In the genomic region with DNA sequence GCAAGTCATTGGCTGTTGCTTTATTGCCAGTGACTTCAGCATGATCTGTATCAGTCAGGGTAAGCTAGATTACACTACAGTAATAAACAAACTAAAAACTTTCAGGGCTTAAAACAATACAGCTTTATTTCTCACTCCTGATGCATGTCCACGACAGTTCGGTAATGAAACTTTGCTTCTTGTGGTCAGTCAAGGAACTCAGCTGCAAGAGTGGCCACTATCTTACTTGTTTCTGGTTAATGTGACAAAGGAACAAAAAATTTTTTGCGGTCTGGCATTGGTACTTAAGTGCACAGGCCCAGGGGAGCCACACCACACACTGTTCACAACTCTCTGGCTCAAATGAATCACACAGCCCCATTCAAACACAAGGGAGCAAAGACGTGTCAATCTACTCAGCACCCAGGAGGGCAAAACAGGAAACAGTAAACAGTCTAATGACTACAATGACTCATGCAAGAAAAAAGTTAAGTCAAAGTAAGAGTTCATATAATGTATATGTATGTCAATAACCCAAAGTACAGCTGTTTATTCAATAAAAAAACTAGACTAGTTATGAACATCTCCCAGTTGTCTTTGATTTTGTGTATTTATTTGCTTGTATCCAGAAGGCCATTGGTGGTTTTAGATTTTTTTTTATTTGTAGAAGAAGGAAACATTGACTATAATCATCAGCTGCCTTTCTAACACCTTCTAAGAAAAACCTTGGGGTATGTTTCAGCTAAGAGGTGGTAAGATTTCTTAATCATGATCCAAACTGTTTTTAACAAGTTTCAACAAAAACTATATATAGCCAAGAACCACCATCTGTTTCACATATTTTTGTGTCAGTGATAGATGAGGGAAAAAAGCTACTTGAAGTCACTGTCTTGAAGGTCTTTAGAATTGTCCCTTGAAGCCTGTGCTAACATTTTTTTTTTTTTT, we compare ENCODE assay signal across 1 cellular context.
TF ChIP-seq lines count a peak whose summit lies in the region.

No MANE protein-coding gene starts in this region.

TF ChIP-seq in HEK293, 187 proteins besides CTCF, POLR2A, EP300 and RAD21 (continued from another document):
- TF ChIP-seq, protein P1, sequence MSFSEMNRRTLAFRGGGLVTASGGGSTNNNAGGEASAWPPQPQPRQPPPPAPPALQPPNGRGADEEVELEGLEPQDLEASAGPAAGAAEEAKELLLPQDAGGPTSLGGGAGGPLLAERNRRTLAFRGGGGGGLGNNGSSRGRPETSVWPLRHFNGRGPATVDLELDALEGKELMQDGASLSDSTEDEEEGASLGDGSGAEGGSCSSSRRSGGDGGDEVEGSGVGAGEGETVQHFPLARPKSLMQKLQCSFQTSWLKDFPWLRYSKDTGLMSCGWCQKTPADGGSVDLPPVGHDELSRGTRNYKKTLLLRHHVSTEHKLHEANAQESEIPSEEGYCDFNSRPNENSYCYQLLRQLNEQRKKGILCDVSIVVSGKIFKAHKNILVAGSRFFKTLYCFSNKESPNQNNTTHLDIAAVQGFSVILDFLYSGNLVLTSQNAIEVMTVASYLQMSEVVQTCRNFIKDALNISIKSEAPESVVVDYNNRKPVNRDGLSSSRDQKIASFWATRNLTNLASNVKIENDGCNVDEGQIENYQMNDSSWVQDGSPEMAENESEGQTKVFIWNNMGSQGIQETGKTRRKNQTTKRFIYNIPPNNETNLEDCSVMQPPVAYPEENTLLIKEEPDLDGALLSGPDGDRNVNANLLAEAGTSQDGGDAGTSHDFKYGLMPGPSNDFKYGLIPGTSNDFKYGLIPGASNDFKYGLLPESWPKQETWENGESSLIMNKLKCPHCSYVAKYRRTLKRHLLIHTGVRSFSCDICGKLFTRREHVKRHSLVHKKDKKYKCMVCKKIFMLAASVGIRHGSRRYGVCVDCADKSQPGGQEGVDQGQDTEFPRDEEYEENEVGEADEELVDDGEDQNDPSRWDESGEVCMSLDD (tag by site-specific recombination; IDR thresholded peaks at IDR 0.05): no peak
- TF ChIP-seq ZNF664 (tag by site-specific recombination; IDR thresholded peaks at IDR 0.05) (no peak), GLIS1 (tag by site-specific recombination; IDR thresholded peaks at IDR 0.05) (peak; percentile 77), ZNF670 (tag by site-specific recombination; IDR thresholded peaks at IDR 0.05; ENCODE audit: low read depth) (no peak), ZNF146 (tag by site-specific recombination; IDR thresholded peaks at IDR 0.05) (no peak), ZNF292 (tag by site-specific recombination; IDR thresholded peaks at IDR 0.05; ENCODE audit: borderline replicate concordance, low read depth) (no peak), OSR2 (tag by site-specific recombination; IDR thresholded peaks at IDR 0.05) (peak; percentile 40), ZNF184 (tag by site-specific recombination; IDR thresholded peaks at IDR 0.05) (0 out of 2 replicates have a peak, but pooled peaks have one; percentile 37), MYNN (tag by site-specific recombination; IDR thresholded peaks at IDR 0.05; ENCODE audit: borderline replicate concordance) (peak; percentile 71; the same call in 1 of the 2 replicates), EGR2 (tag by site-specific recombination; IDR thresholded peaks at IDR 0.05; ENCODE audit: low read depth) (no peak), ZNF785 (tag by site-specific recombination; IDR thresholded peaks at IDR 0.05) (no peak), ZNF132 (tag by site-specific recombination; IDR thresholded peaks at IDR 0.05; ENCODE audit: borderline replicate concordance) (no peak), ZNF24 (tag by site-specific recombination; IDR thresholded peaks at IDR 0.05) (no peak)
- TF ChIP-seq, protein P2, sequence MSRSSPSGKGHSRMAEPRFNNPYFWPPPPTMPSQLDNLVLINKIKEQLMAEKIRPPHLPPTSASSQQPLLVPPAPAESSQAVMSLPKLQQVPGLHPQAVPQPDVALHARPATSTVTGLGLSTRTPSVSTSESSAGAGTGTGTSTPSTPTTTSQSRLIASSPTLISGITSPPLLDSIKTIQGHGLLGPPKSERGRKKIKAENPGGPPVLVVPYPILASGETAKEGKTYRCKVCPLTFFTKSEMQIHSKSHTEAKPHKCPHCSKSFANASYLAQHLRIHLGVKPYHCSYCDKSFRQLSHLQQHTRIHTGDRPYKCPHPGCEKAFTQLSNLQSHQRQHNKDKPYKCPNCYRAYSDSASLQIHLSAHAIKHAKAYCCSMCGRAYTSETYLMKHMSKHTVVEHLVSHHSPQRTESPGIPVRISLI (tag by site-specific recombination; IDR thresholded peaks at IDR 0.05): peak; percentile 70; the same call in 1 of the 2 replicates
- TF ChIP-seq, protein P3, sequence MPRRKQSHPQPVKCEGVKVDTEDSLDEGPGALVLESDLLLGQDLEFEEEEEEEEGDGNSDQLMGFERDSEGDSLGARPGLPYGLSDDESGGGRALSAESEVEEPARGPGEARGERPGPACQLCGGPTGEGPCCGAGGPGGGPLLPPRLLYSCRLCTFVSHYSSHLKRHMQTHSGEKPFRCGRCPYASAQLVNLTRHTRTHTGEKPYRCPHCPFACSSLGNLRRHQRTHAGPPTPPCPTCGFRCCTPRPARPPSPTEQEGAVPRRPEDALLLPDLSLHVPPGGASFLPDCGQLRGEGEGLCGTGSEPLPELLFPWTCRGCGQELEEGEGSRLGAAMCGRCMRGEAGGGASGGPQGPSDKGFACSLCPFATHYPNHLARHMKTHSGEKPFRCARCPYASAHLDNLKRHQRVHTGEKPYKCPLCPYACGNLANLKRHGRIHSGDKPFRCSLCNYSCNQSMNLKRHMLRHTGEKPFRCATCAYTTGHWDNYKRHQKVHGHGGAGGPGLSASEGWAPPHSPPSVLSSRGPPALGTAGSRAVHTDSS (tag by site-specific recombination; IDR thresholded peaks at IDR 0.05): no peak
- TF ChIP-seq, protein P4, sequence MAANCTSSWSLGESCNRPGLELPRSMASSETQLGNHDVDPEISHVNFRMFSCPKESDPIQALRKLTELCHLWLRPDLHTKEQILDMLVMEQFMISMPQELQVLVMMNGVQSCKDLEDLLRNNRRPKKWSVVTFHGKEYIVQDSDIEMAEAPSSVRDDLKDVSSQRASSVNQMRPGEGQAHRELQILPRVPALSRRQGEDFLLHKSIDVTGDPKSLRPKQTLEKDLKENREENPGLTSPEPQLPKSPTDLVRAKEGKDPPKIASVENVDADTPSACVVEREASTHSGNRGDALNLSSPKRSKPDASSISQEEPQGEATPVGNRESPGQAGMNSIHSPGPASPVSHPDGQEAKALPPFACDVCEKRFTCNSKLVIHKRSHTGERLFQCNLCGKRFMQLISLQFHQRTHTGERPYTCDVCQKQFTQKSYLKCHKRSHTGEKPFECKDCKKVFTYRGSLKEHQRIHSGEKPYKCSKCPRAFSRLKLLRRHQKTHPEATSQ (tag by site-specific recombination; IDR thresholded peaks at IDR 0.05): no peak
- TF ChIP-seq, protein P5, sequence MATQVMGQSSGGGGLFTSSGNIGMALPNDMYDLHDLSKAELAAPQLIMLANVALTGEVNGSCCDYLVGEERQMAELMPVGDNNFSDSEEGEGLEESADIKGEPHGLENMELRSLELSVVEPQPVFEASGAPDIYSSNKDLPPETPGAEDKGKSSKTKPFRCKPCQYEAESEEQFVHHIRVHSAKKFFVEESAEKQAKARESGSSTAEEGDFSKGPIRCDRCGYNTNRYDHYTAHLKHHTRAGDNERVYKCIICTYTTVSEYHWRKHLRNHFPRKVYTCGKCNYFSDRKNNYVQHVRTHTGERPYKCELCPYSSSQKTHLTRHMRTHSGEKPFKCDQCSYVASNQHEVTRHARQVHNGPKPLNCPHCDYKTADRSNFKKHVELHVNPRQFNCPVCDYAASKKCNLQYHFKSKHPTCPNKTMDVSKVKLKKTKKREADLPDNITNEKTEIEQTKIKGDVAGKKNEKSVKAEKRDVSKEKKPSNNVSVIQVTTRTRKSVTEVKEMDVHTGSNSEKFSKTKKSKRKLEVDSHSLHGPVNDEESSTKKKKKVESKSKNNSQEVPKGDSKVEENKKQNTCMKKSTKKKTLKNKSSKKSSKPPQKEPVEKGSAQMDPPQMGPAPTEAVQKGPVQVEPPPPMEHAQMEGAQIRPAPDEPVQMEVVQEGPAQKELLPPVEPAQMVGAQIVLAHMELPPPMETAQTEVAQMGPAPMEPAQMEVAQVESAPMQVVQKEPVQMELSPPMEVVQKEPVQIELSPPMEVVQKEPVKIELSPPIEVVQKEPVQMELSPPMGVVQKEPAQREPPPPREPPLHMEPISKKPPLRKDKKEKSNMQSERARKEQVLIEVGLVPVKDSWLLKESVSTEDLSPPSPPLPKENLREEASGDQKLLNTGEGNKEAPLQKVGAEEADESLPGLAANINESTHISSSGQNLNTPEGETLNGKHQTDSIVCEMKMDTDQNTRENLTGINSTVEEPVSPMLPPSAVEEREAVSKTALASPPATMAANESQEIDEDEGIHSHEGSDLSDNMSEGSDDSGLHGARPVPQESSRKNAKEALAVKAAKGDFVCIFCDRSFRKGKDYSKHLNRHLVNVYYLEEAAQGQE (tag by site-specific recombination; IDR thresholded peaks at IDR 0.05): no peak
